In the genomic region with DNA sequence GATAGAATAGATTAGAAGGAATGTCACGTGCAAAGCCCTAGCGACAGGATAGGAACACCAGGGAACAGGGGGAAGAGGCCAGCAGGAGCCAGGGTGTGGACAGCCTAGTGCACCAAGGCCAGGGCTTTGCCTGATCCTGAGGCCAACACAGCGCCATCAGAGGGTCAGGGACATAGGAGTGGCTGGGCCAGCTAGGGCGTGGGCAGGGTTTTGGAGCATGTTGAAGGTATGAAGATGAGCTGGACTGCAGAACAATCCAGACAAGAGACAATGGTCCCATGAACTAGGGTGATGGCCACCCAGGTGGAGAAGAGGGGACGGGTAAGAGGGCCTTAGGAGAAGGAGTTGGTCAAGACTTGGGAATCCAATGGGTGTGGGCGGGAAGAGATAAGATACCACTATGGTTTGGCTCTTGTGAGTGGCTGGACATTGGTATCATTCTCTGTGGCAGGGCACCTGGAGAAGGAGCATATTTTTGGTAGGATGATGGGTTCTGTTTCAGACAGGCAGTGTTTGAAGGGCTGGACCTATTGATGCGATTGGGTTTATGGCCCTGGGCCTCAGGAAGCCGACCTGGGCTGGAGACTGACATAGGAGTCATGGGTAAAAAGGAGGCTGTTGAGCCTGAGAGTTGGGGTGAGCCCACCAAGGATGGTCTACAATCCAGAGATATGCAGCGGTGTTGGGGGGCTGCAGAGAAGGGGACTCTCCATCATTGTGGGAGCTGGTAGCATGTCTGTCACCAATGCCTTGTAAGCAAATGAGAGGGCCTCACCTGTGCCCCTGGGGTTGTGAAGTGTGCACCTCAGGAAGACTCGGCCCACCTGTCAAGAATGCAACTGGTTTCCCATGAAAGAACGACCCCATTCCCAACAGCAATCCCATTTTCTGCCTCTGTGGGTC, we compare ENCODE assay signal across 10 cellular contexts. TPM values are rescaled to one million over a fixed set of nuclear protein-coding genes. Genes with fewer than 3 reads are reported as not detected.
"Had no signal": no experiment of that assay in that cellular context is flagged by ENCODE, and none has a peak within 500 bp of the region (broad histone marks: within the 10 kb centered on the region; RNA-seq: fewer than 3 reads in every experiment).

No MANE protein-coding gene starts in this region.

- H3K27ac ChIP-seq: gastrocnemius medialis, ovary, skin epidermis, tibial nerve had no signal

- DNase-seq: activated CD8-positive, alpha-beta memory T cell treated with anti-CD3 and anti-CD28 coated beads, Interleukin-2, amount 50 U/mL, for 4 hours; activated CD8-positive, alpha-beta T cell treated with anti-CD3 and anti-CD28 coated beads for 36 hours; activated naive CD4-positive, alpha-beta T cell; gastrocnemius medialis; naive thymus-derived CD4-positive, alpha-beta T cell; stomach; T-cell had no signal

- H3K9me3 Mint-ChIP-seq: activated CD8-positive, alpha-beta T cell treated with anti-CD3 and anti-CD28 coated beads for 36 hours; T-cell had no signal

- H3K36me3 Mint-ChIP-seq: T-cell had no signal

- ATAC-seq: activated CD8-positive, alpha-beta T cell treated with anti-CD3 and anti-CD28 coated beads for 36 hours; gastrocnemius medialis; naive thymus-derived CD4-positive, alpha-beta T cell; T-cell had no signal

- H3K9me3 ChIP-seq: gastrocnemius medialis, ovary, stomach, tibial nerve had no signal

- H3K36me3 ChIP-seq: gastrocnemius medialis, ovary, stomach, tibial nerve had no signal

- H3K27me3 ChIP-seq: gastrocnemius medialis, ovary, stomach had no signal

- H3K4me3 ChIP-seq: gastrocnemius medialis, ovary, skin epidermis, stomach, tibial nerve had no signal

- H3K27ac Mint-ChIP-seq: activated CD8-positive, alpha-beta T cell treated with anti-CD3 and anti-CD28 coated beads for 36 hours had no signal

RNA-seq across cellular contexts. Expression of a gene that starts 14.0 kb away (rescaled TPM):
- total RNA-seq: activated CD8-positive, alpha-beta T cell treated with anti-CD3 and anti-CD28 coated beads for 36 hours had no signal
